In genomic region chr11:124329787-124330478, GRCh38 we compare ENCODE assay signal across 8 cellular contexts. TPM values are rescaled to one million over a fixed set of nuclear protein-coding genes. Genes with fewer than 3 reads are reported as not detected.
DNase-seq lines count a peak whose midpoint lies in the region; ATAC-seq and TF ChIP-seq lines count a peak whose summit lies in the region.

No MANE protein-coding gene starts in this region.

- ATAC-seq in GM18508 (IDR thresholded peaks at IDR 0.05; ENCODE audit: insufficient read depth, unreplicated experiment) (peak; percentile 84), HG02623 (IDR thresholded peaks at IDR 0.05; ENCODE audit: unreplicated experiment) (peak; percentile 88), esophagus mucosa (no peak)

- DNase-seq in NB4 (ENCODE audit: low read depth) (peak; percentile 42), fibroblast of villous mesenchyme (ENCODE audit: low read depth) (peak; percentile 21), NCI-H1048 (lab: John Stamatoyannopoulos, UW) (no peak), H7 (no peak), middle frontal gyrus (ENCODE audit: extremely low spot score, low spot score) (no peak)

- no peak for TF ChIP-seq POLR2A in NB4 (IDR thresholded peaks at IDR 0.05; ENCODE audit: extremely low read depth, insufficient read length)

- no peak overlapping the region for H3K4me3 ChIP-seq in NB4 (ENCODE audit: low read depth, low read length)
- H3K4me3 ChIP-seq in fibroblast of villous mesenchyme (ENCODE audit: low read depth, low read length), result no peak overlapping the region
- H3K4me3 ChIP-seq in H7 (ENCODE audit: insufficient read depth, low read depth, low read length), result no peak overlapping the region

- no peaks in the 10 kb centered on the region for H3K27me3 ChIP-seq in H7 (ENCODE audit: control insufficient read depth, insufficient read depth, low read length)

- no peak for TF ChIP-seq CTCF in NB4 (IDR thresholded peaks at IDR 0.05; ENCODE audit: low read depth, low read length)
- no peak for TF ChIP-seq CTCF in fibroblast of villous mesenchyme (IDR thresholded peaks at IDR 0.05; ENCODE audit: insufficient read depth, low read depth, low read length)

- H3K36me3 ChIP-seq in H7 (replicated peaks; ENCODE audit: control insufficient read depth, insufficient read depth, low read length), result no peaks in the 10 kb centered on the region

RNA-seq across cellular contexts. Expression of gene OR8D2, which starts 9.9 kb away (rescaled TPM):
- total RNA-seq in fibroblast of villous mesenchyme (not detected in 2 replicates), esophagus mucosa (not detected)
- not detected in 2 replicates for total RNA-seq in H7 (2014; rRNA removed; shearing (Covaris generic))

RNA-seq across cellular contexts. Expression of gene OR8D1, which starts 16.2 kb away (rescaled TPM):
- total RNA-seq in fibroblast of villous mesenchyme, result 0.32 TPM in 1 of 2 replicates, not detected in the other
- not detected in 2 replicates for total RNA-seq in H7 (2014; rRNA removed; shearing (Covaris generic))
- not detected for total RNA-seq in esophagus mucosa

RNA-seq across cellular contexts. Expression of gene OR8B2, which starts 54.4 kb away (rescaled TPM):
- total RNA-seq in fibroblast of villous mesenchyme (not detected in 2 replicates), esophagus mucosa (not detected)
- total RNA-seq in H7 (2014; rRNA removed; shearing (Covaris generic)), result not detected in 2 replicates

Comparison
In these comparisons a context has a peak if more than half of its experiments do, and no peak if none do; other contexts are left out.
1. DNase-seq: peak in NB4 (single experiment) and fibroblast of villous mesenchyme (single experiment); none in NCI-H1048 (single experiment), H7 (single experiment) and middle frontal gyrus (single experiment).